1 cellular context compared by ENCODE assay signal in genomic region chr6:45424628-45424955, GRCh38.
TF ChIP-seq lines count a peak whose summit lies in the region.

No MANE protein-coding gene starts in this region.

TF ChIP-seq in GM23338, 12 proteins besides CTCF, POLR2A, EP300 and RAD21 (continued from another document):
- no peak for TF ChIP-seq ZNF462 (CRISPR knock-in tag; IDR thresholded peaks at IDR 0.05)
TF ChIP-seq in GM23338: peak in this region for 0.
